ENCODE assay signal across 2 cellular contexts in the genomic region with DNA sequence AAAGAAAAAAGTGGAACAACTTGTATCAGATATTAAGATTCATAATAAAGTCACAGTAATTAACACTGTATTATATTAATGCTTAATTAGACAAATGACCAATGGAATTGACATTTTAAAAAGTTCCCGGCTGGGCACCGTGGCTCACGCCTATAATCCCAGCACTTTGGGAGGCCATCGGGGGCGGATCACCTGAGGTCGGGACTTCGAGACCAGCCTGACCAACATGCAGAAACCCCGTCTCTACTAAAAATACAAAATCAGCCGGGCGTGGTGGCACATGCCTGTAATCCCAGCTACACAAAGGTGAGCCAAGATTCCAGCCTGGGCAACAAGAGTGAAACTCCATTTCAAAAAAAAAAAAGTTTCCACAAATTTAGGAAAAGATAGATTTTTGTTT.
A peak's percentile ranks its signal among the peaks of the same experiment; 100 is the strongest.
DNase-seq lines count a peak whose midpoint lies in the region; TF ChIP-seq lines count a peak whose summit lies in the region.
"Not testable (repeated sequence)": the region's sequence is repeated elsewhere in the genome, so short reads cannot be mapped to it uniquely, and the experiment has no call there.

No MANE protein-coding gene starts in this region.

- not testable (repeated sequence) for H3K9me3 ChIP-seq in thyroid gland

- POLR2A ChIA-PET in RWPE1 (lab: Yijun Ruan, JAX; ENCODE audit: low non-redundant PET), result not testable (repeated sequence)

- TF ChIP-seq CTCF in RWPE1 (conservative IDR thresholded peaks at IDR 0.05; ENCODE audit: low read depth); thyroid gland (IDR thresholded peaks at IDR 0.05): not testable (repeated sequence)

- not testable (repeated sequence) for TF ChIP-seq POLR2A in thyroid gland (IDR thresholded peaks at IDR 0.05)

- intact Hi-C loops in thyroid gland (cut with DNase I), result not testable (repeated sequence)

- not testable (repeated sequence) for H3K27me3 ChIP-seq in thyroid gland

- H3K4me1 ChIP-seq in thyroid gland, result not testable (repeated sequence)

- peak overlapping the region; percentile 47; the same call in 1 of the 2 replicates for H3K27ac ChIP-seq in RWPE1
- H3K27ac ChIP-seq in thyroid gland, result not testable (repeated sequence)

- CTCF ChIA-PET in RWPE1 (lab: Yijun Ruan, JAX), result interaction anchor here (0.7 kb wide), 1 partner anchor 172 kb away, joined by 5 read pairs; no protein-coding TSS in a partner anchor

- not testable (repeated sequence) for H3K4me3 ChIP-seq in thyroid gland (replicated peaks in 1 of 3)

- WGBS in thyroid gland, 2 donors, result 58 to 69% methylated on average over 10 of the region's 10 CpGs

- not testable (repeated sequence) for DNase-seq in RWPE1 (ENCODE audit: low spot score)
- DNase-seq in thyroid gland, result peak; percentile 30 to 31

- not testable (repeated sequence) for H3K36me3 ChIP-seq in thyroid gland
